In genomic region chr1:226626577-226626956, GRCh38 we compare ENCODE assay signal across 8 cellular contexts.
DNase-seq lines count a peak whose midpoint lies in the region; ATAC-seq and TF ChIP-seq lines count a peak whose summit lies in the region.

No MANE protein-coding gene starts in this region.

- H3K4me2 ChIP-seq in mammary epithelial cell (ENCODE audit: insufficient read depth, low read depth, low read length), result no peak overlapping the region

- no peak overlapping the region for H3K27ac ChIP-seq in mammary epithelial cell (ENCODE audit: insufficient read depth, low read depth, low read length)

- dilution Hi-C loops in mammary epithelial cell (cut with HindIII; ENCODE audit: low sequenced_read_pairs), result no loop called here

- peaks cover 5% of the 10 kb centered on the region; the same call in 1 of the 2 replicates for H3K9me3 ChIP-seq in MG63
- no peaks in the 10 kb centered on the region for H3K9me3 ChIP-seq in mammary epithelial cell (replicated peaks; ENCODE audit: insufficient read depth, low read length)

- WGBS in mammary epithelial cell (ENCODE audit: low coverage, missing lambda C conversion rate), result 4% methylated on average over 9 of the region's 11 CpGs

- H3K36me3 ChIP-seq in MG63, result no peaks in the 10 kb centered on the region
- H3K36me3 ChIP-seq in mammary epithelial cell (ENCODE audit: insufficient read depth, low read length), result no peaks in the 10 kb centered on the region
- no peaks in the 10 kb centered on the region for H3K36me3 ChIP-seq in kidney epithelial cell (ENCODE audit: control insufficient read depth, insufficient read depth, low read length)

- H3K9ac ChIP-seq in mammary epithelial cell (ENCODE audit: insufficient read depth, low read length), result no peak overlapping the region

- peak; percentile 80 for ATAC-seq in GM21786 (IDR thresholded peaks at IDR 0.05; ENCODE audit: unreplicated experiment)

- BruUV-seq in mammary epithelial cell (replicated peaks; lab: Mats Ljungman, UMichigan), result no TSS peak

- CTCF ChIA-PET in mammary epithelial cell (lab: Charles Lee; ENCODE audit: low non-redundant PET), result interaction anchor here (0.5 to 0.8 kb wide), 5 partner anchors 207 to 443 kb away, joined by 3 to 13 read pairs (median 4); no protein-coding TSS in a partner anchor

- peak overlapping the region; percentile 35 for H2AFZ ChIP-seq in mammary epithelial cell (ENCODE audit: low read depth, low read length)

- peak; percentile 69 for DNase-seq in EL
- peak; percentile 74 for DNase-seq in MG63
- DNase-seq in activated CD4-positive, CD25-positive, alpha-beta regulatory T cell (lab: John Stamatoyannopoulos, UW), result peak; percentile 40 to 75 (median 64)
- peak; percentile 40 for DNase-seq in mammary epithelial cell
- no peak for DNase-seq in kidney epithelial cell (ENCODE audit: low read depth)
- DNase-seq in stimulated activated CD4-positive, alpha-beta T cell treated with anti-CD3 and anti-CD28 coated beads, Interleukin-2, amount 100 ng/mL, for 4 hours (ENCODE audit: low read depth), result peak; percentile 76
- DNase-seq in NCI-H1436 treated with DMSO at 0.1 percent for 48 hours (lab: John Stamatoyannopoulos, UW), result no peak

- no peak overlapping the region for H3K4me3 ChIP-seq in MG63
- no peak overlapping the region for H3K4me3 ChIP-seq in mammary epithelial cell (replicated peaks in 1 of 3; ENCODE audit: insufficient read depth in 1 of 3, low read depth in 2 of 3, low read length in 3 of 3)
- H3K4me3 ChIP-seq in kidney epithelial cell (ENCODE audit: low read depth, low read length), result no peak overlapping the region

- no peaks in the 10 kb centered on the region for H3K79me2 ChIP-seq in mammary epithelial cell (ENCODE audit: insufficient read depth, low read length)

- in situ Hi-C loops in mammary epithelial cell (cut with MboI; ENCODE audit: low sequenced_read_pairs in 2 of 2), result no loop called here

- intact Hi-C loops in mammary epithelial cell (cut with micrococcal nuclease), result loop anchor here (10.0 kb wide), 1 partner anchor 502 kb away; no protein-coding TSS in a partner anchor

- H3K27me3 ChIP-seq in MG63, result no peaks in the 10 kb centered on the region
- no peaks in the 10 kb centered on the region for H3K27me3 ChIP-seq in mammary epithelial cell (ENCODE audit: insufficient read depth, low read length)
- H3K27me3 ChIP-seq in kidney epithelial cell (ENCODE audit: control insufficient read depth, insufficient read depth, low read length), result peaks cover 2% of the 10 kb centered on the region

- peak; percentile 83 to 92 for TF ChIP-seq CTCF in mammary epithelial cell (conservative IDR thresholded peaks at IDR 0.05 in 1 of 2, IDR thresholded peaks at IDR 0.05 in 1 of 2; ENCODE audit: extremely low read depth in 1 of 2, insufficient read depth in 1 of 2, low read depth in 1 of 2, low read length in 2 of 2)
- TF ChIP-seq CTCF in kidney epithelial cell (IDR thresholded peaks at IDR 0.05; ENCODE audit: insufficient read depth, low read length, poor library complexity, severe bottlenecking), result peak; percentile 95

- H4K20me1 ChIP-seq in mammary epithelial cell (ENCODE audit: insufficient read depth, low read length), result no peaks in the 10 kb centered on the region

- H3K4me1 ChIP-seq in mammary epithelial cell (ENCODE audit: insufficient read depth, low read length), result peaks cover 7% of the 10 kb centered on the region

Comparison
In these comparisons a context has a peak if more than half of its experiments do, and no peak if none do; other contexts are left out.
1. DNase-seq: peak in EL (single experiment), MG63 (single experiment), activated CD4-positive, CD25-positive, alpha-beta regulatory T cell (4 of 4), mammary epithelial cell (single experiment) and stimulated activated CD4-positive, alpha-beta T cell treated with anti-CD3 and anti-CD28 coated beads, Interleukin-2, amount 100 ng/mL, for 4 hours (single experiment); none in kidney epithelial cell (single experiment) and NCI-H1436 treated with DMSO at 0.1 percent for 48 hours (single experiment).